Comparison of ENCODE assay signal across 9 cellular contexts in the genomic region with DNA sequence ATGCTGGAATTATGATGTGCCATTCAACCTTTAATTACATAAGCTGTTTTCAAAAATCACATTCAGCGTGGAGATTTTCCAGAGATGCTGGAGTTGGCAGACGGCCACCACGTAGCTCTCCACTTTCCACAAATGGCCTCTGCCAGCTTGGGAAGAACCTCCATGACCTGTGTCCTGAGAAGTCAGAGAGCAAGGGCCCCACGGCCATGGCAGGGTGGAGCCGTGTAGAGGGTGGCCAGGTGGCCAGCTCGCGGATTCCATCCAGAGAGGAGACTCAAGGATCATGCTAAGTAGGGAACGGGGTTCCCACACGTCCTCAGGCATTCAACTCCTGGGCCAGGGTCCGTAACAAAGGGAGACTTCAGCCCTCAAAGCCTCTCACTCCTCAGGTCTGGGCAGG. TPM values are rescaled to one million over a fixed set of nuclear protein-coding genes. Genes with fewer than 3 reads are reported as not detected.
DNase-seq lines count a peak whose midpoint lies in the region; TF ChIP-seq lines count a peak whose summit lies in the region.
"Had no signal": no experiment of that assay in that cellular context is flagged by ENCODE, and none has a peak within 500 bp of the region (broad histone marks: within the 10 kb centered on the region; RNA-seq: fewer than 3 reads in every experiment).

No MANE protein-coding gene starts in this region.

- H3K4me2 ChIP-seq in H9 (ENCODE audit: insufficient read depth, insufficient read length, low read length) (peak overlapping the region; percentile 85), OCI-LY3 (ENCODE audit: low read length) (peak overlapping the region; percentile 68; the same call in 1 of the 2 replicates)

- no peak overlapping the region for H3K18ac ChIP-seq in H9 (ENCODE audit: insufficient read length, low read depth, low read length)

- H2BK20ac ChIP-seq in H9 (ENCODE audit: low read depth, low read length, poor library complexity, severe bottlenecking) = no peak overlapping the region

- H3K4me1 Mint-ChIP-seq in H9 = peaks cover 9 to 11% of the 10 kb centered on the region in 2 experiments
- H3K4me1 Mint-ChIP-seq in progenitor cell of endocrine pancreas (ENCODE audit: low read depth) = peaks cover 13% of the 10 kb centered on the region

- H2AFZ ChIP-seq in H9 (ENCODE audit: low read length) (no peak overlapping the region), OCI-LY3 (ENCODE audit: low read depth, low read length) (no peak overlapping the region)

- no peak overlapping the region for H2BK120ac ChIP-seq in H9 (ENCODE audit: low read depth, low read length, poor library complexity, severe bottlenecking)

- H3K79me2 ChIP-seq in H9 (ENCODE audit: insufficient read depth, low read length) (no peaks in the 10 kb centered on the region), OCI-LY3 (ENCODE audit: low read length) (peaks cover 7% of the 10 kb centered on the region; the same call in 1 of the 2 replicates)

- no peak overlapping the region for H3K4ac ChIP-seq in H9 (ENCODE audit: low read depth, low read length)

- TF ChIP-seq CTCF in H9 (conservative IDR thresholded peaks at IDR 0.05) (no peak), OCI-LY3 (IDR thresholded peaks at IDR 0.05; ENCODE audit: low read depth, low read length) (no peak), progenitor cell of endocrine pancreas (IDR thresholded peaks at IDR 0.05; ENCODE audit: unreplicated experiment) (no peak)

- no peak overlapping the region for H3K56ac ChIP-seq in H9 (ENCODE audit: insufficient read length, low read depth, low read length)

- no peak overlapping the region for H3K14ac ChIP-seq in H9 (ENCODE audit: insufficient read depth, low read length)

- no CpG with 5 or more reads among the region's 10 CpGs for WGBS in H9 (ENCODE audit: extremely low coverage, insufficient read length, low lambda C conversion rate)

- H3K79me1 ChIP-seq in H9 (ENCODE audit: insufficient read depth, low read depth, low read length, poor library complexity, severe bottlenecking) = no peaks in the 10 kb centered on the region

- H3K27me3 ChIP-seq in H9 (ENCODE audit: insufficient read depth, low read length) (no peaks in the 10 kb centered on the region), OCI-LY3 (ENCODE audit: low read depth, low read length) (no peaks in the 10 kb centered on the region)

- H3K9me3 ChIP-seq in H9 (ENCODE audit: control insufficient read depth, low read depth, low read length) = no peaks in the 10 kb centered on the region
- H3K9me3 ChIP-seq in OCI-LY3 (ENCODE audit: insufficient read depth, low read length) = no peaks in the 10 kb centered on the region

- H2BK15ac ChIP-seq in H9 (ENCODE audit: low read depth, low read length) = no peak overlapping the region

- no peaks in the 10 kb centered on the region for H3K36me3 ChIP-seq in OCI-LY3 (replicated peaks; ENCODE audit: low read depth, low read length)

- no peak overlapping the region for H4K5ac ChIP-seq in H9 (ENCODE audit: insufficient read length, low read depth, low read length)

- H3K27ac Mint-ChIP-seq in H9 (no peak overlapping the region), progenitor cell of endocrine pancreas (no peak overlapping the region)

- H3K27ac ChIP-seq in H9 (ENCODE audit: insufficient read length, low read depth, low read length) (no peak overlapping the region), OCI-LY3 (ENCODE audit: low read length) (no peak overlapping the region), epithelial cell of prostate (peak overlapping the region; percentile 99)

- H3K9ac ChIP-seq in H9 (ENCODE audit: extremely low read depth, insufficient read length, low read length) = no peak overlapping the region
- H3K9ac ChIP-seq in OCI-LY3 (ENCODE audit: low read length) = no peak overlapping the region

- peaks cover 11% of the 10 kb centered on the region for H3K23me2 ChIP-seq in H9 (ENCODE audit: insufficient read length, low read depth, low read length, poor library complexity, severe bottlenecking)

- peaks cover 8% of the 10 kb centered on the region for H3K27me3 Mint-ChIP-seq in H9 (ENCODE audit: low read depth)
- H3K27me3 Mint-ChIP-seq in progenitor cell of endocrine pancreas = no peaks in the 10 kb centered on the region

- H3K4me1 ChIP-seq in H9 (ENCODE audit: insufficient read depth, low read length) = no peaks in the 10 kb centered on the region; the same call in 1 of the 2 replicates
- peaks cover 8% of the 10 kb centered on the region for H3K4me1 ChIP-seq in OCI-LY3 (ENCODE audit: low read length)

- H2AK5ac ChIP-seq in H9 (ENCODE audit: insufficient read length, low read length) = no peak overlapping the region

- H2BK12ac ChIP-seq in H9 (ENCODE audit: insufficient read length, low read depth, low read length) = no peak overlapping the region

- no peak for DNase-seq in H9
- DNase-seq in epithelial cell of prostate (ENCODE audit: low read depth, low spot score) = no peak
- no peak for DNase-seq in progenitor cell of endocrine pancreas (ENCODE audit: low spot score, unreplicated experiment)
- no peak for DNase-seq in stimulated activated CD4-positive, alpha-beta T cell treated with anti-CD3 and anti-CD28 coated beads, Interleukin-4, amount 100 ng/mL, for 4 hours
- DNase-seq in middle frontal gyrus (ENCODE audit: extremely low spot score, low spot score) = no peak
- DNase-seq in stimulated activated CD4-positive, alpha-beta T cell treated with anti-CD3 and anti-CD28 coated beads, Interleukin-2, amount 100 ng/mL, for 24 hours = no peak
- DNase-seq: effector CD8-positive, alpha-beta T cell; MM.1S had no signal

- no peak overlapping the region for H3T11ph ChIP-seq in H9 (ENCODE audit: low read length)

- no peaks in the 10 kb centered on the region for H3K9me3 Mint-ChIP-seq in H9
- no peaks in the 10 kb centered on the region for H3K9me3 Mint-ChIP-seq in progenitor cell of endocrine pancreas (ENCODE audit: low read depth)

- no peak overlapping the region for H2BK5ac ChIP-seq in H9 (ENCODE audit: insufficient read length, low read length)

- H3K36me3 Mint-ChIP-seq in H9 (ENCODE audit: insufficient read depth in 1 of 3, low read depth in 3 of 3) (peaks cover 2 to 21% (median 16%) of the 10 kb centered on the region in 3 experiments; a peak in 5 of 7 replicates), progenitor cell of endocrine pancreas (ENCODE audit: insufficient read depth) (peaks cover 9% of the 10 kb centered on the region)

- H3K23ac ChIP-seq in H9 (ENCODE audit: insufficient read length, low read depth, low read length) = no peak overlapping the region

- no peaks in the 10 kb centered on the region for H4K20me1 ChIP-seq in H9 (ENCODE audit: control insufficient read depth, insufficient read depth, insufficient read length)
- no peaks in the 10 kb centered on the region for H4K20me1 ChIP-seq in OCI-LY3 (ENCODE audit: insufficient read depth, low read length)

- H4K91ac ChIP-seq in H9 (ENCODE audit: insufficient read length, low read depth, low read length) = no peak overlapping the region

- no peak overlapping the region for H4K8ac ChIP-seq in H9 (replicated peaks; ENCODE audit: insufficient read length, low read depth, low read length)

- no peak overlapping the region for H3K4me3 ChIP-seq in OCI-LY3 (ENCODE audit: low read length)

- peak overlapping the region; percentile 15 to 61; a peak in 2 of 5 replicates for H3K4me3 Mint-ChIP-seq in H9
- peak overlapping the region; percentile 89 for H3K4me3 Mint-ChIP-seq in progenitor cell of endocrine pancreas (ENCODE audit: low read depth)

RNA-seq across cellular contexts. Expression of a gene that starts 1.3 kb away (rescaled TPM):
- 35.1 and 36.0 TPM in 2 replicates for total RNA-seq in H9 (2021)
- 49.9 and 53.3 TPM in 2 replicates for total RNA-seq in progenitor cell of endocrine pancreas

RNA-seq across cellular contexts. Expression of a gene that starts 10.9 kb away (rescaled TPM):
- total RNA-seq in H9 (2021) (118 and 125 TPM in 2 replicates), progenitor cell of endocrine pancreas (109 and 115 TPM in 2 replicates)

RNA-seq across cellular contexts. Expression of a gene that starts 23.4 kb away (rescaled TPM):
- total RNA-seq in H9 (2021) = 14.0 and 15.9 TPM in 2 replicates
- 30.0 and 30.3 TPM in 2 replicates for total RNA-seq in progenitor cell of endocrine pancreas

RNA-seq across cellular contexts. Expression of a gene that starts 23.7 kb away (rescaled TPM):
- total RNA-seq in H9 (2021) = 91.2 and 92.0 TPM in 2 replicates
- total RNA-seq in progenitor cell of endocrine pancreas = 52.8 and 53.8 TPM in 2 replicates

RNA-seq across cellular contexts. Expression of a gene that starts 58.6 kb away (rescaled TPM):
- total RNA-seq in H9 (2021) (66.2 and 69.0 TPM in 2 replicates), progenitor cell of endocrine pancreas (37.5 and 40.8 TPM in 2 replicates)
